1 cellular context compared by ENCODE assay signal in genomic region chr3:15205934-15206661, GRCh38.
TF ChIP-seq lines count a peak whose summit lies in the region.

TSS of gene CAPN7 (plus strand) at chr3:15206246. CDS start at chr3:15206496, 250 bp downstream.

TF ChIP-seq in K562, 482 proteins besides CTCF, POLR2A, EP300 and RAD21 (continued from another document and continues in another):
- no peak for TF ChIP-seq ZNF699 (CRISPR knock-in tag; IDR thresholded peaks at IDR 0.05; ENCODE audit: insufficient replicate concordance)
- no peak for TF ChIP-seq ZNF561 (CRISPR knock-in tag; conservative IDR thresholded peaks at IDR 0.05)
- TF ChIP-seq RUNX1 (IDR thresholded peaks at IDR 0.05; ENCODE audit: low read depth), result peak; percentile 59; the same call in 1 of the 2 replicates
- TF ChIP-seq MTF1 (CRISPR knock-in tag; IDR thresholded peaks at IDR 0.05; ENCODE audit: borderline replicate concordance), result no peak
- TF ChIP-seq, protein P1, sequence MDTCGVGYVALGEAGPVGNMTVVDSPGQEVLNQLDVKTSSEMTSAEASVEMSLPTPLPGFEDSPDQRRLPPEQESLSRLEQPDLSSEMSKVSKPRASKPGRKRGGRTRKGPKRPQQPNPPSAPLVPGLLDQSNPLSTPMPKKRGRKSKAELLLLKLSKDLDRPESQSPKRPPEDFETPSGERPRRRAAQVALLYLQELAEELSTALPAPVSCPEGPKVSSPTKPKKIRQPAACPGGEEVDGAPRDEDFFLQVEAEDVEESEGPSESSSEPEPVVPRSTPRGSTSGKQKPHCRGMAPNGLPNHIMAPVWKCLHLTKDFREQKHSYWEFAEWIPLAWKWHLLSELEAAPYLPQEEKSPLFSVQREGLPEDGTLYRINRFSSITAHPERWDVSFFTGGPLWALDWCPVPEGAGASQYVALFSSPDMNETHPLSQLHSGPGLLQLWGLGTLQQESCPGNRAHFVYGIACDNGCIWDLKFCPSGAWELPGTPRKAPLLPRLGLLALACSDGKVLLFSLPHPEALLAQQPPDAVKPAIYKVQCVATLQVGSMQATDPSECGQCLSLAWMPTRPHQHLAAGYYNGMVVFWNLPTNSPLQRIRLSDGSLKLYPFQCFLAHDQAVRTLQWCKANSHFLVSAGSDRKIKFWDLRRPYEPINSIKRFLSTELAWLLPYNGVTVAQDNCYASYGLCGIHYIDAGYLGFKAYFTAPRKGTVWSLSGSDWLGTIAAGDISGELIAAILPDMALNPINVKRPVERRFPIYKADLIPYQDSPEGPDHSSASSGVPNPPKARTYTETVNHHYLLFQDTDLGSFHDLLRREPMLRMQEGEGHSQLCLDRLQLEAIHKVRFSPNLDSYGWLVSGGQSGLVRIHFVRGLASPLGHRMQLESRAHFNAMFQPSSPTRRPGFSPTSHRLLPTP (IDR thresholded peaks at IDR 0.05; ENCODE audit: borderline replicate concordance, extremely low read depth, insufficient read length), result no peak
- TF ChIP-seq TRIM28 (IDR thresholded peaks at IDR 0.05), result no peak
- no peak for TF ChIP-seq POLR3G (IDR thresholded peaks at IDR 0.05; ENCODE audit: extremely low read depth, insufficient read length, insufficient replicate concordance)
- TF ChIP-seq, protein P2, sequence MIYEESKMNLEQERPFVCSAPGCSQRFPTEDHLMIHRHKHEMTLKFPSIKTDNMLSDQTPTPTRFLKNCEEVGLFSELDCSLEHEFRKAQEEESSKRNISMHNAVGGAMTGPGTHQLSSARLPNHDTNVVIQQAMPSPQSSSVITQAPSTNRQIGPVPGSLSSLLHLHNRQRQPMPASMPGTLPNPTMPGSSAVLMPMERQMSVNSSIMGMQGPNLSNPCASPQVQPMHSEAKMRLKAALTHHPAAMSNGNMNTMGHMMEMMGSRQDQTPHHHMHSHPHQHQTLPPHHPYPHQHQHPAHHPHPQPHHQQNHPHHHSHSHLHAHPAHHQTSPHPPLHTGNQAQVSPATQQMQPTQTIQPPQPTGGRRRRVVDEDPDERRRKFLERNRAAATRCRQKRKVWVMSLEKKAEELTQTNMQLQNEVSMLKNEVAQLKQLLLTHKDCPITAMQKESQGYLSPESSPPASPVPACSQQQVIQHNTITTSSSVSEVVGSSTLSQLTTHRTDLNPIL (CRISPR knock-in tag; IDR thresholded peaks at IDR 0.05), result no peak
- no peak for TF ChIP-seq FOXM1 (IDR thresholded peaks at IDR 0.05; ENCODE audit: low read depth)
- peak; percentile 90; the same call in 1 of the 2 replicates for TF ChIP-seq FOXM1 (CRISPR knock-in tag; IDR thresholded peaks at IDR 0.05; ENCODE audit: low read depth)
- TF ChIP-seq, protein P3, sequence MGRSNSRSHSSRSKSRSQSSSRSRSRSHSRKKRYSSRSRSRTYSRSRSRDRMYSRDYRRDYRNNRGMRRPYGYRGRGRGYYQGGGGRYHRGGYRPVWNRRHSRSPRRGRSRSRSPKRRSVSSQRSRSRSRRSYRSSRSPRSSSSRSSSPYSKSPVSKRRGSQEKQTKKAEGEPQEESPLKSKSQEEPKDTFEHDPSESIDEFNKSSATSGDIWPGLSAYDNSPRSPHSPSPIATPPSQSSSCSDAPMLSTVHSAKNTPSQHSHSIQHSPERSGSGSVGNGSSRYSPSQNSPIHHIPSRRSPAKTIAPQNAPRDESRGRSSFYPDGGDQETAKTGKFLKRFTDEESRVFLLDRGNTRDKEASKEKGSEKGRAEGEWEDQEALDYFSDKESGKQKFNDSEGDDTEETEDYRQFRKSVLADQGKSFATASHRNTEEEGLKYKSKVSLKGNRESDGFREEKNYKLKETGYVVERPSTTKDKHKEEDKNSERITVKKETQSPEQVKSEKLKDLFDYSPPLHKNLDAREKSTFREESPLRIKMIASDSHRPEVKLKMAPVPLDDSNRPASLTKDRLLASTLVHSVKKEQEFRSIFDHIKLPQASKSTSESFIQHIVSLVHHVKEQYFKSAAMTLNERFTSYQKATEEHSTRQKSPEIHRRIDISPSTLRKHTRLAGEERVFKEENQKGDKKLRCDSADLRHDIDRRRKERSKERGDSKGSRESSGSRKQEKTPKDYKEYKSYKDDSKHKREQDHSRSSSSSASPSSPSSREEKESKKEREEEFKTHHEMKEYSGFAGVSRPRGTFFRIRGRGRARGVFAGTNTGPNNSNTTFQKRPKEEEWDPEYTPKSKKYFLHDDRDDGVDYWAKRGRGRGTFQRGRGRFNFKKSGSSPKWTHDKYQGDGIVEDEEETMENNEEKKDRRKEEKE (IDR thresholded peaks at IDR 0.05; ENCODE audit: borderline replicate concordance in 1 of 2, control insufficient read depth in 1 of 2, low read depth in 2 of 2, low read length in 1 of 2), result no peak
- peak in 1 of 2 experiments; percentile 58; a peak in 2 of 4 replicates for TF ChIP-seq RCOR1 (IDR thresholded peaks at IDR 0.05; ENCODE audit: borderline replicate concordance in 1 of 2, low read depth in 2 of 2, low read length in 2 of 2)
- TF ChIP-seq RBM25 (IDR thresholded peaks at IDR 0.05; ENCODE audit: low read depth, low read length, severe bottlenecking), result peak; percentile 87
- TF ChIP-seq, protein P4, sequence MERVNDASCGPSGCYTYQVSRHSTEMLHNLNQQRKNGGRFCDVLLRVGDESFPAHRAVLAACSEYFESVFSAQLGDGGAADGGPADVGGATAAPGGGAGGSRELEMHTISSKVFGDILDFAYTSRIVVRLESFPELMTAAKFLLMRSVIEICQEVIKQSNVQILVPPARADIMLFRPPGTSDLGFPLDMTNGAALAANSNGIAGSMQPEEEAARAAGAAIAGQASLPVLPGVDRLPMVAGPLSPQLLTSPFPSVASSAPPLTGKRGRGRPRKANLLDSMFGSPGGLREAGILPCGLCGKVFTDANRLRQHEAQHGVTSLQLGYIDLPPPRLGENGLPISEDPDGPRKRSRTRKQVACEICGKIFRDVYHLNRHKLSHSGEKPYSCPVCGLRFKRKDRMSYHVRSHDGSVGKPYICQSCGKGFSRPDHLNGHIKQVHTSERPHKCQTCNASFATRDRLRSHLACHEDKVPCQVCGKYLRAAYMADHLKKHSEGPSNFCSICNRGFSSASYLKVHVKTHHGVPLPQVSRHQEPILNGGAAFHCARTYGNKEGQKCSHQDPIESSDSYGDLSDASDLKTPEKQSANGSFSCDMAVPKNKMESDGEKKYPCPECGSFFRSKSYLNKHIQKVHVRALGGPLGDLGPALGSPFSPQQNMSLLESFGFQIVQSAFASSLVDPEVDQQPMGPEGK (CRISPR knock-in tag; IDR thresholded peaks at IDR 0.05; ENCODE audit: borderline replicate concordance), result no peak; the same call in 1 of the 2 replicates
- TF ChIP-seq YBX1 (IDR thresholded peaks at IDR 0.05), result no peak
- TF ChIP-seq ESRRB (CRISPR knock-in tag; IDR thresholded peaks at IDR 0.05; ENCODE audit: borderline replicate concordance), result no peak
- TF ChIP-seq ELF1 (tag; IDR thresholded peaks at IDR 0.05), result no peak
- peak in 1 of 2 experiments; percentile 60; a peak in 1 of 4 replicates for TF ChIP-seq FOXA3 (CRISPR knock-in tag; conservative IDR thresholded peaks at IDR 0.05 in 1 of 2, IDR thresholded peaks at IDR 0.05 in 1 of 2)
- TF ChIP-seq PML (IDR thresholded peaks at IDR 0.05; ENCODE audit: low read length), result peak; percentile 77
- peak; percentile 92 for TF ChIP-seq ZBTB49 (CRISPR knock-in tag; IDR thresholded peaks at IDR 0.05; ENCODE audit: borderline replicate concordance)
- no peak for TF ChIP-seq BDP1 (IDR thresholded peaks at IDR 0.05; ENCODE audit: insufficient read depth, insufficient read length)
- TF ChIP-seq ZNF232 (CRISPR knock-in tag; IDR thresholded peaks at IDR 0.05), result peak; percentile 94
- TF ChIP-seq, protein P5, sequence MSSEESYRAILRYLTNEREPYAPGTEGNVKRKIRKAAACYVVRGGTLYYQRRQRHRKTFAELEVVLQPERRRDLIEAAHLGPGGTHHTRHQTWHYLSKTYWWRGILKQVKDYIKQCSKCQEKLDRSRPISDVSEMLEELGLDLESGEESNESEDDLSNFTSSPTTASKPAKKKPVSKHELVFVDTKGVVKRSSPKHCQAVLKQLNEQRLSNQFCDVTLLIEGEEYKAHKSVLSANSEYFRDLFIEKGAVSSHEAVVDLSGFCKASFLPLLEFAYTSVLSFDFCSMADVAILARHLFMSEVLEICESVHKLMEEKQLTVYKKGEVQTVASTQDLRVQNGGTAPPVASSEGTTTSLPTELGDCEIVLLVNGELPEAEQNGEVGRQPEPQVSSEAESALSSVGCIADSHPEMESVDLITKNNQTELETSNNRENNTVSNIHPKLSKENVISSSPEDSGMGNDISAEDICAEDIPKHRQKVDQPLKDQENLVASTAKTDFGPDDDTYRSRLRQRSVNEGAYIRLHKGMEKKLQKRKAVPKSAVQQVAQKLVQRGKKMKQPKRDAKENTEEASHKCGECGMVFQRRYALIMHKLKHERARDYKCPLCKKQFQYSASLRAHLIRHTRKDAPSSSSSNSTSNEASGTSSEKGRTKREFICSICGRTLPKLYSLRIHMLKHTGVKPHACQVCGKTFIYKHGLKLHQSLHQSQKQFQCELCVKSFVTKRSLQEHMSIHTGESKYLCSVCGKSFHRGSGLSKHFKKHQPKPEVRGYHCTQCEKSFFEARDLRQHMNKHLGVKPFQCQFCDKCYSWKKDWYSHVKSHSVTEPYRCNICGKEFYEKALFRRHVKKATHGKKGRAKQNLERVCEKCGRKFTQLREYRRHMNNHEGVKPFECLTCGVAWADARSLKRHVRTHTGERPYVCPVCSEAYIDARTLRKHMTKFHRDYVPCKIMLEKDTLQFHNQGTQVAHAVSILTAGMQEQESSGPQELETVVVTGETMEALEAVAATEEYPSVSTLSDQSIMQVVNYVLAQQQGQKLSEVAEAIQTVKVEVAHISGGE (CRISPR knock-in tag; IDR thresholded peaks at IDR 0.05), result peak; percentile 24 to 39 (median 33); a peak in 2 of 6 replicates
- TF ChIP-seq ETS2 (tag; IDR thresholded peaks at IDR 0.05; ENCODE audit: borderline replicate concordance, poor library complexity, severe bottlenecking), result no peak
- TF ChIP-seq MTA2 (IDR thresholded peaks at IDR 0.05; ENCODE audit: low read depth), result 0 out of 2 replicates have a peak, but pooled peaks have one; percentile 15
- TF ChIP-seq, protein P6, sequence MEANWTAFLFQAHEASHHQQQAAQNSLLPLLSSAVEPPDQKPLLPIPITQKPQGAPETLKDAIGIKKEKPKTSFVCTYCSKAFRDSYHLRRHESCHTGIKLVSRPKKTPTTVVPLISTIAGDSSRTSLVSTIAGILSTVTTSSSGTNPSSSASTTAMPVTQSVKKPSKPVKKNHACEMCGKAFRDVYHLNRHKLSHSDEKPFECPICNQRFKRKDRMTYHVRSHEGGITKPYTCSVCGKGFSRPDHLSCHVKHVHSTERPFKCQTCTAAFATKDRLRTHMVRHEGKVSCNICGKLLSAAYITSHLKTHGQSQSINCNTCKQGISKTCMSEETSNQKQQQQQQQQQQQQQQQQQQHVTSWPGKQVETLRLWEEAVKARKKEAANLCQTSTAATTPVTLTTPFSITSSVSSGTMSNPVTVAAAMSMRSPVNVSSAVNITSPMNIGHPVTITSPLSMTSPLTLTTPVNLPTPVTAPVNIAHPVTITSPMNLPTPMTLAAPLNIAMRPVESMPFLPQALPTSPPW (CRISPR knock-in tag; IDR thresholded peaks at IDR 0.05), result peak; percentile 76
- 0 out of 2 replicates have a peak, but pooled peaks have one; percentile 34 for TF ChIP-seq ZBED1 (IDR thresholded peaks at IDR 0.05)
- no peak for TF ChIP-seq ZNF57 (CRISPR knock-in tag; IDR thresholded peaks at IDR 0.05)
- peak; percentile 62; the same call in 1 of the 2 replicates for TF ChIP-seq ETV5 (CRISPR knock-in tag; IDR thresholded peaks at IDR 0.05; ENCODE audit: low read depth)
- TF ChIP-seq ARID2 (IDR thresholded peaks at IDR 0.05), result no peak; the same call in 1 of the 2 replicates
- no peak; a peak in 1 of 4 replicates for TF ChIP-seq ZMIZ1 (IDR thresholded peaks at IDR 0.05; ENCODE audit: low read depth in 2 of 2, low read length in 2 of 2)
- no peak for TF ChIP-seq U2AF2 (optimal IDR thresholded peaks at IDR 0.05; ENCODE audit: low read depth, low read length)
